Comparison of ENCODE assay signal across 7 cellular contexts in the genomic region with DNA sequence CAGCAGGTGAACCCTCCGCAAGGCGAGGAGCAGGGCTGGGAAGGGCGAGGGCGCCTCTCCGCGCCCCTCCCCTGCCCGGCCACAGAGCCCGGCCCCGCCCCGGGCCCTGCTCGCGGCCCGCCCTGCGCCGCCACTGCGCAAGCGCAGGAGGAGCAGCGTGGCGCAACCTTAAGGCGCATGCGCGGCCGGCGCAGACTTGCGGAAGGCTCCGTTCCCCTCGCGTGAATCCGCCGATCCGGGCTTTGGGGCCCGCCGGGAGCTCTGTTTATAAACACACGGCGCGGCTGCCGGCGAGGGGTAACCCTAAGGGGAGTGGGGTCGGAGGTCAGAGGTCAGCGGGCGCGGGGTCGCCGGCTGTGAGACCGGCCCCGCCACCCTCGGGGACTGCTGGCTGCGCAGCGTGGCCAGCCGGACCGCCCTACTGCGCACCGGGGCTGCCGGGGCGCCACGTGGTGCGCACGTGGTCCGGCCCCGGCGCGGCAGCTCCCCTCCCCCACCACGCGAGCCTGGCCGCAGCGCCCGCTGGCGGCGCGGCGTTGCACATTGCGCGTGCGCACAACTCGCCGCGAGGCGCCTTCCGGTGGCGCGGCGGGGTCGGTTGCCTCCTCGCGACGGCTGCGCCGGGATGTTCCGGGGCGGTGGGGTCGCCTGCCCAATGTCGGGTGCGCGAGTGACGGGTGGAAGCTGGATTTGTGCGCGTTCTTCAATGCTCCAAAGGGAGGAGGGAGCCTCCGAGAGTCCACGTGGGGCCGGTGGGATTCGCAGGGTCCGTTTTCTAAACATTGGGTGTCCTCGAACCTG. TPM values are rescaled to one million over a fixed set of nuclear protein-coding genes. Genes with fewer than 3 reads are reported as not detected.
A peak's percentile ranks its signal among the peaks of the same experiment; 100 is the strongest.
DNase-seq lines count a peak whose midpoint lies in the region; ATAC-seq and TF ChIP-seq lines count a peak whose summit lies in the region.

No MANE protein-coding gene starts in this region.

- H3K27ac Mint-ChIP-seq in T-helper 2 cell treated with Interferon-gamma antibody and Interleukin-4, amounts not matched to agents 5 μg/mL and 100 μg/mL, for 36 hours: peak overlapping the region; percentile 94

- ATAC-seq in GM18499 (IDR thresholded peaks at IDR 0.05; ENCODE audit: insufficient read depth, unreplicated experiment) (peak; percentile 63), HG02870 (IDR thresholded peaks at IDR 0.05; ENCODE audit: unreplicated experiment) (peak; percentile 78), gastrocnemius medialis (peak; percentile 93 to 94)

- peak overlapping the region; percentile 52 for H3K4me3 ChIP-seq in astrocyte of the cerebellum (ENCODE audit: low read depth, low read length)
- H3K4me3 ChIP-seq in gastrocnemius medialis: peak overlapping the region; percentile 63 to 90 (median 76)

- H3K4me1 ChIP-seq in gastrocnemius medialis: peaks cover 0 to 4% of the 10 kb centered on the region in 2 donors

- in situ Hi-C loops in astrocyte of the cerebellum (cut with HindIII; ENCODE audit: low sequenced_read_pairs) (no loop called here), gastrocnemius medialis (cut with MboI; ENCODE audit: low sequenced_read_pairs in 4 of 4) (loop anchor here in 2 of 4 donors (25.0 kb wide), 1 partner anchor 120 kb away; no protein-coding TSS in a partner anchor)

- peak; percentile 55 to 57 for TF ChIP-seq POLR2A in gastrocnemius medialis (IDR thresholded peaks at IDR 0.05)

- DNase-seq in NCI-H1436 treated with DMSO at 0.1 percent for 48 hours (lab: John Stamatoyannopoulos, UW) (peak; percentile 39), astrocyte of the cerebellum (ENCODE audit: low read depth) (peak; percentile 77), hypothalamus (lab: John Stamatoyannopoulos, UW) (peak; percentile 61 to 99 (median 88)), gastrocnemius medialis (peak; percentile 82 to 91)
- peak; percentile 96 for DNase-seq in T-helper 2 cell treated with Interferon-gamma antibody and Interleukin-4, amounts not matched to agents 5 μg/mL and 100 μg/mL, for 36 hours (ENCODE audit: low spot score)

- H3K27ac ChIP-seq in gastrocnemius medialis: peak overlapping the region; percentile 79 to 92 (median 85)

- H3K4me3 Mint-ChIP-seq in T-helper 2 cell treated with Interferon-gamma antibody and Interleukin-4, amounts not matched to agents 5 μg/mL and 100 μg/mL, for 36 hours: peak overlapping the region; percentile 92

- no peaks in the 10 kb centered on the region for H3K36me3 ChIP-seq in gastrocnemius medialis

- no peaks in the 10 kb centered on the region for H3K9me3 ChIP-seq in gastrocnemius medialis

- TF ChIP-seq CTCF in astrocyte of the cerebellum (IDR thresholded peaks at IDR 0.05; ENCODE audit: low read depth, low read length, missing control alignments): peak; percentile 24
- TF ChIP-seq CTCF in gastrocnemius medialis (IDR thresholded peaks at IDR 0.05 in 4 of 5, conservative IDR thresholded peaks at IDR 0.05 in 1 of 5): peak in 4 of 5 experiments; percentile 28 to 66 (median 60)

- no peaks in the 10 kb centered on the region for H3K27me3 ChIP-seq in gastrocnemius medialis

- H3K4me1 Mint-ChIP-seq in T-helper 2 cell treated with Interferon-gamma antibody and Interleukin-4, amounts not matched to agents 5 μg/mL and 100 μg/mL, for 36 hours (ENCODE audit: low read depth): peaks cover 13% of the 10 kb centered on the region

- intact Hi-C loops in gastrocnemius medialis (cut with DNase I; ENCODE audit: low total_unique reads): loop anchor here (1.0 to 5.0 kb wide), 4 partner anchors 39 to 240 kb away; partner anchors contain the start of genes AP5Z1 and RADIL

- H3K9me3 Mint-ChIP-seq in T-helper 2 cell treated with Interferon-gamma antibody and Interleukin-4, amounts not matched to agents 5 μg/mL and 100 μg/mL, for 36 hours: no peaks in the 10 kb centered on the region

- no peaks in the 10 kb centered on the region for H3K36me3 Mint-ChIP-seq in T-helper 2 cell treated with Interferon-gamma antibody and Interleukin-4, amounts not matched to agents 5 μg/mL and 100 μg/mL, for 36 hours (ENCODE audit: low read depth)

- H3K27me3 Mint-ChIP-seq in T-helper 2 cell treated with Interferon-gamma antibody and Interleukin-4, amounts not matched to agents 5 μg/mL and 100 μg/mL, for 36 hours (ENCODE audit: low read depth): no peaks in the 10 kb centered on the region

RNA-seq across cellular contexts. Expression of gene FOXK1, which starts 40.2 kb away (rescaled TPM):
- 10 to 100 TPM in 3 of 4 donors, 1 to 10 TPM in 1; 9.8 to 43.6 (median 18.8) TPM for total RNA-seq in gastrocnemius medialis

Comparison
In these comparisons a context has a peak if more than half of its experiments do, and no peak if none do; other contexts are left out.
1. Peak in every context shown above with its lines: DNase-seq, ATAC-seq, H3K4me3 ChIP-seq and H3K27ac ChIP-seq.
2. DNase-seq: peak in every context shown above with its lines; median percentile 96 in T-helper 2 cell treated with Interferon-gamma antibody and Interleukin-4, amounts not matched to agents 5 μg/mL and 100 μg/mL, for 36 hours; 88 in hypothalamus; 86 in gastrocnemius medialis; 77 in astrocyte of the cerebellum; 39 in NCI-H1436 treated with DMSO at 0.1 percent for 48 hours.